ENCODE assay signal across 2 cellular contexts in genomic region chr17:47231334-47231733, GRCh38.
TF ChIP-seq lines count a peak whose summit lies in the region.

No MANE protein-coding gene starts in this region.

TF ChIP-seq in HCT116, 20 proteins besides CTCF, POLR2A, EP300 and RAD21:
- TF ChIP-seq CEBPB (IDR thresholded peaks at IDR 0.05; ENCODE audit: low read depth) (no peak), CBX3 (IDR thresholded peaks at IDR 0.05; ENCODE audit: low read depth) (no peak), SP1 (IDR thresholded peaks at IDR 0.05; ENCODE audit: low read depth) (no peak), TCF7L2 (IDR thresholded peaks at IDR 0.05; ENCODE audit: borderline replicate concordance, extremely low read depth, insufficient read depth, insufficient read length) (no peak), EGR1 (IDR thresholded peaks at IDR 0.05; ENCODE audit: low read depth) (no peak), SIN3A (IDR thresholded peaks at IDR 0.05; ENCODE audit: low read depth) (no peak), SRF (IDR thresholded peaks at IDR 0.05; ENCODE audit: low read depth) (no peak), FOSL1 (IDR thresholded peaks at IDR 0.05; ENCODE audit: low read depth) (no peak), MAX (IDR thresholded peaks at IDR 0.05) (no peak), ELF1 (IDR thresholded peaks at IDR 0.05; ENCODE audit: borderline replicate concordance, low read depth) (no peak), ZNF274 (IDR thresholded peaks at IDR 0.05; ENCODE audit: low read depth, low read length) (no peak), ATF3 (IDR thresholded peaks at IDR 0.05) (no peak), ZBTB33 (IDR thresholded peaks at IDR 0.05; ENCODE audit: extremely low read depth, insufficient replicate concordance, low read length) (no peak), JUND (IDR thresholded peaks at IDR 0.05) (no peak), EZH2phosphoT487 (IDR thresholded peaks at IDR 0.05; ENCODE audit: borderline replicate concordance) (no peak), REST (IDR thresholded peaks at IDR 0.05; ENCODE audit: low read depth) (no peak), EZH2 (IDR thresholded peaks at IDR 0.05) (no peak), YY1 (IDR thresholded peaks at IDR 0.05; ENCODE audit: extremely low read depth, insufficient replicate concordance, low read depth, low read length) (no peak)

TF ChIP-seq in K562, 482 proteins besides CTCF, POLR2A, EP300 and RAD21:
- TF ChIP-seq ZNF146 (CRISPR knock-in tag; IDR thresholded peaks at IDR 0.05; ENCODE audit: unreplicated experiment): no peak
- TF ChIP-seq ELF4 (CRISPR knock-in tag; IDR thresholded peaks at IDR 0.05): no peak
- TF ChIP-seq EWSR1 (IDR thresholded peaks at IDR 0.05; ENCODE audit: borderline replicate concordance, low read depth, partially characterized antibody): no peak
- no peak for TF ChIP-seq ZNF311 (CRISPR knock-in tag; IDR thresholded peaks at IDR 0.05)
- TF ChIP-seq KHSRP (IDR thresholded peaks at IDR 0.05): no peak
- TF ChIP-seq FOXO4 (CRISPR knock-in tag; IDR thresholded peaks at IDR 0.05): no peak
- TF ChIP-seq ZNF436 (CRISPR knock-in tag; IDR thresholded peaks at IDR 0.05): no peak
- no peak for TF ChIP-seq SMARCA4 (IDR thresholded peaks at IDR 0.05)
- no peak for TF ChIP-seq NONO (IDR thresholded peaks at IDR 0.05; ENCODE audit: low read depth in 2 of 2, low read length in 1 of 2)
- TF ChIP-seq CUX1 (CRISPR knock-in tag; IDR thresholded peaks at IDR 0.05): no peak
- TF ChIP-seq PATZ1 (CRISPR knock-in tag; IDR thresholded peaks at IDR 0.05; ENCODE audit: borderline replicate concordance): no peak
- TF ChIP-seq CREB3L1 (IDR thresholded peaks at IDR 0.05; ENCODE audit: borderline replicate concordance, low read depth): no peak
- TF ChIP-seq DEAF1 (CRISPR knock-in tag; IDR thresholded peaks at IDR 0.05): no peak
- TF ChIP-seq CEBPZ (IDR thresholded peaks at IDR 0.05; ENCODE audit: borderline replicate concordance, low read depth, low read length): no peak
- no peak for TF ChIP-seq POLR3G (IDR thresholded peaks at IDR 0.05; ENCODE audit: extremely low read depth, insufficient read length, insufficient replicate concordance)
- no peak for TF ChIP-seq ZNF77 (CRISPR knock-in tag; IDR thresholded peaks at IDR 0.05)
